Comparison of ENCODE assay signal across 20 cellular contexts in the genomic region with DNA sequence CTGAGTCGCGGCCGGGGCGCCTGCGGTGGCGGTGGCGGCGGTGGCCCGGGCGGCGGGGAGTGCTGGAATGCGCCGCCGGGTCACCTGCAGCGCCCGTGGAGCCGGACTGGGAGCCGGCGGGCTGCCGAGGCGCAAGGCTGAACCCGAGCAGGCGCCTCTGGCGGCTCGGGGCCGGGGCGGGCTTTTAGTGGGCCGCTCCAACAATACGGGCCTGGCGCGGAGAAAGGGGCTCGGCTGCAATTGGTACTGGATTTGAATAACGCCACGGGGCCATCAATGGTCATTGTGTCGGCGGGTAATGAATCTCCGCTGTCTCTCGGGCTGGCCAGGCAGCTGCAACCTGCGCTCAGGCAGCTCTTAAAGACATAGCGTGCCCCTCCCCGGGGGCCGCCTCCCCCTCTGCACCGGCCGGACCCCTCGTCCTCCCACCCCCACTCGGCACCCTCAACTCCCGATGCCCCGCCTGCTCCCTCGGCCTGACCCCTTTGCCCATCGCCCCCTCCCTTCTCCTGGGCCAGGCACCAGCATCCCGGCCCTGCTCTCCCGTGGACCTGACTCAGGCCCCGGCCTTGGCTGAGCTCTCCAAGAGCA. TPM values are rescaled to one million over a fixed set of nuclear protein-coding genes. Genes with fewer than 3 reads are reported as not detected.
DNase-seq lines count a peak whose midpoint lies in the region; ATAC-seq, FAIRE-seq and TF ChIP-seq lines count a peak whose summit lies in the region.
"Had no signal": no experiment of that assay in that cellular context is flagged by ENCODE, and none has a peak within 500 bp of the region (broad histone marks: within the 10 kb centered on the region; RNA-seq: fewer than 3 reads in every experiment).

No MANE protein-coding gene starts in this region.

- no peak overlapping the region for H3K23ac ChIP-seq in mesenchymal stem cell (ENCODE audit: low read length in 2 of 2)

- H3K36me3 Mint-ChIP-seq in endodermal cell (ENCODE audit: low read depth): peaks cover 24% of the 10 kb centered on the region

- no peak overlapping the region for H2AFZ ChIP-seq in mesenchymal stem cell (ENCODE audit: low read depth, low read length)

- DNase-seq in WERI-Rb-1: no peak
- DNase-seq in endodermal cell: peak; percentile 88
- no peak for DNase-seq in mesenchymal stem cell
- DNase-seq in retinal pigment epithelial cell (ENCODE audit: low read depth): no peak
- DNase-seq in NOMO-1 treated with DMSO at 0.1 percent for 48 hours (lab: John Stamatoyannopoulos, UW; ENCODE audit: unreplicated experiment): no peak
- DNase-seq in GM12891 (ENCODE audit: insufficient read length, low spot score): no peak
- DNase-seq in NCI-H1436 (lab: John Stamatoyannopoulos, UW): no peak
- DNase-seq: activated CD4-positive, alpha-beta memory T cell treated with anti-CD3 and anti-CD28 coated beads for 36 hours; DMS53; esophagus squamous epithelium; HCEC 1CT; KBM-7; NCI-H1417; NCI-H345; ovary; SIG-M5; spleen had no signal

- peak overlapping the region in 1 of 2 experiments; percentile 22 for H2BK12ac ChIP-seq in mesenchymal stem cell (ENCODE audit: low read length in 2 of 2)

- TF ChIP-seq CTCF in WERI-Rb-1 (IDR thresholded peaks at IDR 0.05; ENCODE audit: low read depth, low read length) (no peak), endodermal cell (conservative IDR thresholded peaks at IDR 0.05) (no peak), retinal pigment epithelial cell (conservative IDR thresholded peaks at IDR 0.05; ENCODE audit: low read depth, low read length) (no peak)

- H3K9ac ChIP-seq in endodermal cell (ENCODE audit: extremely low read depth, low read length, poor library complexity, severe bottlenecking): no peak overlapping the region
- H3K9ac ChIP-seq in mesenchymal stem cell (ENCODE audit: low read length): no peak overlapping the region
- H3K9ac ChIP-seq: BLaER1 had no signal

- H4K91ac ChIP-seq in mesenchymal stem cell (ENCODE audit: low read length): no peak overlapping the region

- peak overlapping the region; percentile 43 for H3K4me3 Mint-ChIP-seq in endodermal cell
- H3K4me3 Mint-ChIP-seq: activated CD4-positive, alpha-beta memory T cell treated with anti-CD3 and anti-CD28 coated beads for 36 hours; memory B cell had no signal

- H2BK5ac ChIP-seq in mesenchymal stem cell (ENCODE audit: low read depth, low read length, poor library complexity, severe bottlenecking): no peak overlapping the region

- H3K27ac ChIP-seq in WERI-Rb-1: peak overlapping the region; percentile 43
- H3K27ac ChIP-seq in endodermal cell (ENCODE audit: low read depth, low read length): peak overlapping the region; percentile 96
- no peak overlapping the region for H3K27ac ChIP-seq in mesenchymal stem cell (ENCODE audit: low read length, poor library complexity, severe bottlenecking)
- H3K27ac ChIP-seq: BLaER1, esophagus squamous epithelium, ovary, spleen had no signal

- H3K4me1 Mint-ChIP-seq in endodermal cell: peaks cover 22% of the 10 kb centered on the region

- no peak overlapping the region for H2AK5ac ChIP-seq in mesenchymal stem cell (ENCODE audit: low read length, severe bottlenecking)

- H3K27ac Mint-ChIP-seq in endodermal cell: no peak overlapping the region
- H3K27ac Mint-ChIP-seq: activated CD4-positive, alpha-beta memory T cell treated with anti-CD3 and anti-CD28 coated beads for 36 hours; memory B cell had no signal

- H3K4me1 ChIP-seq in endodermal cell (ENCODE audit: control insufficient read depth, insufficient read depth, low read length) (no peaks in the 10 kb centered on the region), mesenchymal stem cell (ENCODE audit: control insufficient read depth, insufficient read depth, low read depth, low read length) (peaks cover 21% of the 10 kb centered on the region)

- no peak for TF ChIP-seq POLR2A in GM12891 (IDR thresholded peaks at IDR 0.05; ENCODE audit: low read depth, low read length)

- ATAC-seq in GM19452 (IDR thresholded peaks at IDR 0.05; ENCODE audit: unreplicated experiment): no peak

- H4K8ac ChIP-seq in mesenchymal stem cell (ENCODE audit: low read length): no peak overlapping the region

- H3K79me1 ChIP-seq in mesenchymal stem cell (replicated peaks; ENCODE audit: low read length, poor library complexity, severe bottlenecking): peaks cover 1% of the 10 kb centered on the region

- H3K14ac ChIP-seq in mesenchymal stem cell (ENCODE audit: low read length in 2 of 2): no peak overlapping the region

- peak overlapping the region; percentile 25 for H3K4me2 ChIP-seq in mesenchymal stem cell (ENCODE audit: low read length, poor library complexity, severe bottlenecking)
- H3K4me2 ChIP-seq: BLaER1 had no signal

- H3K27me3 ChIP-seq in WERI-Rb-1 (ENCODE audit: insufficient read depth, low read depth, severe bottlenecking) (no peaks in the 10 kb centered on the region), endodermal cell (ENCODE audit: control insufficient read depth, insufficient read depth, low read length, poor library complexity, severe bottlenecking) (peaks cover 93% of the 10 kb centered on the region), mesenchymal stem cell (ENCODE audit: control insufficient read depth in 1 of 2, insufficient read depth in 1 of 2, low read length in 2 of 2) (peaks cover 31 to 68% of the 10 kb centered on the region in 2 experiments)
- H3K27me3 ChIP-seq: ovary had no signal

- no peak overlapping the region for H3K4me3 ChIP-seq in WERI-Rb-1 (ENCODE audit: low read depth, low read length)
- H3K4me3 ChIP-seq in endodermal cell (ENCODE audit: low read length): peak overlapping the region; percentile 49
- H3K4me3 ChIP-seq in mesenchymal stem cell (ENCODE audit: insufficient read depth in 1 of 2, low read depth in 1 of 2, low read length in 2 of 2): peak overlapping the region in 1 of 2 experiments; percentile 7
- peak overlapping the region; percentile 8 for H3K4me3 ChIP-seq in retinal pigment epithelial cell (ENCODE audit: low read length)
- H3K4me3 ChIP-seq: BLaER1, esophagus squamous epithelium, ovary, spleen had no signal

- WGBS in endodermal cell (ENCODE audit: insufficient coverage in 1 of 2, insufficient read length in 1 of 2), 2 experiments: 2 to 5% methylated on average over 11 to 53 of the region's 53 CpGs
- WGBS in mesenchymal stem cell: 11% methylated on average over 53 of the region's 53 CpGs

- H2BK120ac ChIP-seq in mesenchymal stem cell (ENCODE audit: low read depth, low read length): no peak overlapping the region

- H3K18ac ChIP-seq in mesenchymal stem cell (ENCODE audit: low read depth in 1 of 2, low read length in 2 of 2): no peak overlapping the region

- H3K9me3 ChIP-seq in WERI-Rb-1 (ENCODE audit: severe bottlenecking) (peaks cover 7% of the 10 kb centered on the region), endodermal cell (ENCODE audit: control insufficient read depth, low read length) (no peaks in the 10 kb centered on the region), mesenchymal stem cell (ENCODE audit: control insufficient read depth, low read length) (no peaks in the 10 kb centered on the region)
- H3K9me3 ChIP-seq: BLaER1, esophagus squamous epithelium, ovary, spleen had no signal

- H3K4ac ChIP-seq in mesenchymal stem cell (ENCODE audit: low read depth in 1 of 2, low read length in 2 of 2): no peak overlapping the region

- H2BK15ac ChIP-seq in mesenchymal stem cell (ENCODE audit: low read depth, poor library complexity, severe bottlenecking): no peak overlapping the region

- H3K36me3 ChIP-seq in WERI-Rb-1 (peaks cover 26% of the 10 kb centered on the region), endodermal cell (ENCODE audit: control insufficient read depth, insufficient read depth, low read length) (peaks cover 19% of the 10 kb centered on the region), mesenchymal stem cell (ENCODE audit: control insufficient read depth in 1 of 2, insufficient read depth in 2 of 2, low read depth in 1 of 2, low read length in 2 of 2) (peaks cover 30 to 39% of the 10 kb centered on the region in 2 experiments)
- H3K36me3 ChIP-seq: ovary had no signal

- no peak for FAIRE-seq in GM12891 (lab: Jason Lieb, UNC)

- H3K9me3 Mint-ChIP-seq in endodermal cell: no peaks in the 10 kb centered on the region
- H3K9me3 Mint-ChIP-seq: activated CD4-positive, alpha-beta memory T cell treated with anti-CD3 and anti-CD28 coated beads for 36 hours; memory B cell had no signal

- peaks cover 94% of the 10 kb centered on the region for H3K27me3 Mint-ChIP-seq in endodermal cell (ENCODE audit: insufficient read depth)
- H3K27me3 Mint-ChIP-seq: memory B cell had no signal

TF ChIP-seq in GM12891, 5 proteins besides CTCF, POLR2A, EP300 and RAD21:
- TF ChIP-seq TAF1 (IDR thresholded peaks at IDR 0.05; ENCODE audit: low read depth, low read length): no peak
- no peak for TF ChIP-seq PAX5 (IDR thresholded peaks at IDR 0.05; ENCODE audit: insufficient read depth, low read length, severe bottlenecking)
- no peak for TF ChIP-seq SPI1 (IDR thresholded peaks at IDR 0.05; ENCODE audit: low read depth, low read length)
- no peak for TF ChIP-seq POLR2AphosphoS5 (IDR thresholded peaks at IDR 0.05; ENCODE audit: low read depth, low read length)
- no peak for TF ChIP-seq POU2F2 (IDR thresholded peaks at IDR 0.05; ENCODE audit: low read depth, low read length)

RNA-seq across cellular contexts. Expression of a gene that starts 22.1 kb away (rescaled TPM):
- total RNA-seq in endodermal cell: 10 to 100 TPM; 51.5 to 60.4 TPM
- 46.9 TPM for polyA plus RNA-seq in endodermal cell (2013, experiment 1 of 2)
- polyA plus RNA-seq in endodermal cell (2013, experiment 2 of 2): 45.0 TPM
- polyA plus RNA-seq in mesenchymal stem cell (2013, experiment 1 of 2): 59.4 TPM
- 59.8 TPM for polyA plus RNA-seq in mesenchymal stem cell (2013, experiment 2 of 2)
- 46.8 TPM for polyA plus RNA-seq in GM12891 (2012; ENCODE audit: low read depth, missing spikeins)

RNA-seq across cellular contexts. Expression of a gene that starts 27.4 kb away (rescaled TPM):
- total RNA-seq in endodermal cell: 10 to 100 TPM; 18.5 to 26.5 TPM
- 51.5 TPM for polyA plus RNA-seq in endodermal cell (2013, experiment 1 of 2)
- polyA plus RNA-seq in endodermal cell (2013, experiment 2 of 2): 53.6 TPM
- 96.2 TPM for polyA plus RNA-seq in mesenchymal stem cell (2013, experiment 1 of 2)
- polyA plus RNA-seq in mesenchymal stem cell (2013, experiment 2 of 2): 100 TPM
- polyA plus RNA-seq in GM12891 (2012; ENCODE audit: low read depth, missing spikeins): 3.7 TPM

RNA-seq across cellular contexts. Expression of a gene that starts 52.9 kb away (rescaled TPM):
- 10 to 100 TPM; 22.4 to 25.0 TPM for total RNA-seq in endodermal cell
- 23.8 TPM for polyA plus RNA-seq in endodermal cell (2013, experiment 1 of 2)
- polyA plus RNA-seq in endodermal cell (2013, experiment 2 of 2): 23.5 TPM
- polyA plus RNA-seq in mesenchymal stem cell (2013, experiment 1 of 2): 18.4 TPM
- 18.7 TPM for polyA plus RNA-seq in mesenchymal stem cell (2013, experiment 2 of 2)
- 4.8 TPM for polyA plus RNA-seq in GM12891 (2012; ENCODE audit: low read depth, missing spikeins)
